ENCODE assay signal across 8 cellular contexts in genomic region chr1:161177112-161177935, GRCh38. TPM values are rescaled to one million over a fixed set of nuclear protein-coding genes. Genes with fewer than 3 reads are reported as not detected.
DNase-seq lines count a peak whose midpoint lies in the region; ATAC-seq and TF ChIP-seq lines count a peak whose summit lies in the region.

Gene B4GALT3 (minus strand): TSS chr1:161177507. CDS start chr1:161176060, 1,447 bp downstream.

- H3K27ac ChIP-seq in angular gyrus (ENCODE audit: low read depth, low read length) (peak within 1 kb of the TSS; percentile 96), psoas muscle (peak within 1 kb of the TSS; percentile 91), urinary bladder (ENCODE audit: low read depth) (peak within 1 kb of the TSS; percentile 90)

- ATAC-seq in GM18502 (IDR thresholded peaks at IDR 0.05; ENCODE audit: poor library complexity, unreplicated experiment) = peak; percentile 81
- peak; percentile 88 for ATAC-seq in HG02885 (IDR thresholded peaks at IDR 0.05; ENCODE audit: poor library complexity, unreplicated experiment)
- ATAC-seq in left ventricle myocardium superior = peak; percentile 96
- peak; percentile 97 to 99 (median 98) for ATAC-seq in psoas muscle

- H3K27ac Mint-ChIP-seq in T-helper 2 cell treated with Interferon-gamma antibody and Interleukin-4, amounts not matched to agents 5 μg/mL and 100 μg/mL, for 36 hours = peak within 1 kb of the TSS; percentile 100

- H3K36me3 Mint-ChIP-seq in T-helper 2 cell treated with Interferon-gamma antibody and Interleukin-4, amounts not matched to agents 5 μg/mL and 100 μg/mL, for 36 hours (ENCODE audit: low read depth) = peaks cover 43% of the 10 kb centered on the region

- no peaks in the 10 kb centered on the region for H3K9me3 Mint-ChIP-seq in T-helper 2 cell treated with Interferon-gamma antibody and Interleukin-4, amounts not matched to agents 5 μg/mL and 100 μg/mL, for 36 hours

- peak; percentile 18 for TF ChIP-seq CTCF in psoas muscle (IDR thresholded peaks at IDR 0.05)

- H3K4me3 ChIP-seq in psoas muscle (peak within 1 kb of the TSS; percentile 77), urinary bladder (ENCODE audit: low read depth, low read length) (peak within 1 kb of the TSS; percentile 78)

- H3K36me3 ChIP-seq in psoas muscle (ENCODE audit: insufficient read depth in 1 of 2, low read depth in 1 of 2) (peaks cover 6 to 41% of the 10 kb centered on the region in 2 donors), urinary bladder (ENCODE audit: insufficient read depth) (peaks cover 2% of the 10 kb centered on the region)

- peaks cover 22% of the 10 kb centered on the region for H3K4me1 ChIP-seq in psoas muscle
- H3K4me1 ChIP-seq in urinary bladder (ENCODE audit: insufficient read depth) = no peaks in the 10 kb centered on the region

- peak; percentile 75 to 80 for DNase-seq in NCI-H1930 (lab: John Stamatoyannopoulos, UW)
- peak; percentile 91 for DNase-seq in T-helper 2 cell treated with Interferon-gamma antibody and Interleukin-4, amounts not matched to agents 5 μg/mL and 100 μg/mL, for 36 hours (ENCODE audit: low spot score)
- peak; percentile 94 for DNase-seq in left ventricle myocardium superior
- peak; percentile 91 to 95 for DNase-seq in psoas muscle

- intact Hi-C loops in left ventricle myocardium superior (cut with micrococcal nuclease) (no loop called here), psoas muscle (cut with DNase I) (loop anchor here in 1 of 2 donors (1.0 kb wide), 2 partner anchors 12 to 45 kb away; partner anchors contain the start of gene DEDD)

- peaks cover 45% of the 10 kb centered on the region for H3K4me1 Mint-ChIP-seq in T-helper 2 cell treated with Interferon-gamma antibody and Interleukin-4, amounts not matched to agents 5 μg/mL and 100 μg/mL, for 36 hours (ENCODE audit: low read depth)

- H3K9me3 ChIP-seq in psoas muscle = no peaks in the 10 kb centered on the region

- WGBS in psoas muscle, 3 donors = 5 to 7% (median 5%) methylated on average over 42 to 50 of the region's 50 CpGs
- WGBS in urinary bladder = 3% methylated on average over 50 of the region's 50 CpGs

- no peaks in the 10 kb centered on the region for H3K27me3 ChIP-seq in psoas muscle (ENCODE audit: insufficient read depth in 3 of 3, low read length in 2 of 3)

- peak within 1 kb of the TSS; percentile 100 for H3K4me3 Mint-ChIP-seq in T-helper 2 cell treated with Interferon-gamma antibody and Interleukin-4, amounts not matched to agents 5 μg/mL and 100 μg/mL, for 36 hours

- H3K27me3 Mint-ChIP-seq in T-helper 2 cell treated with Interferon-gamma antibody and Interleukin-4, amounts not matched to agents 5 μg/mL and 100 μg/mL, for 36 hours (ENCODE audit: low read depth) = no peaks in the 10 kb centered on the region

RNA-seq across cellular contexts. Expression of gene B4GALT3, which starts in this region (rescaled TPM):
- total RNA-seq in left ventricle myocardium superior (23.6 TPM), psoas muscle (10 to 100 TPM; 16.3 to 32.8 (median 28.9) TPM), urinary bladder (15.3 TPM)
- polyA plus RNA-seq in psoas muscle (10 to 100 TPM; 29.3 to 48.1 (median 30.9) TPM), urinary bladder (21.5 TPM)

Comparison
In these comparisons a context has a peak if more than half of its experiments do, and no peak if none do; other contexts are left out.
1. Peak in every context shown above with its lines: DNase-seq, ATAC-seq, H3K4me3 ChIP-seq and H3K27ac ChIP-seq.